In genomic region chr19:5805465-5806132, GRCh38 we compare ENCODE assay signal across 8 cellular contexts. TPM values are rescaled to one million over a fixed set of nuclear protein-coding genes. Genes with fewer than 3 reads are reported as not detected.
DNase-seq lines count a peak whose midpoint lies in the region; ATAC-seq and TF ChIP-seq lines count a peak whose summit lies in the region.

No MANE protein-coding gene starts in this region.

- peak; percentile 91 for TF ChIP-seq CTCF in H9 (conservative IDR thresholded peaks at IDR 0.05)
- peak; percentile 85 to 92 (median 87) for TF ChIP-seq CTCF in esophagus muscularis mucosa (IDR thresholded peaks at IDR 0.05)
- TF ChIP-seq CTCF in neural cell (IDR thresholded peaks at IDR 0.05; ENCODE audit: poor library complexity, severe bottlenecking): peak; percentile 72

- no peak overlapping the region for H3K4ac ChIP-seq in H9 (ENCODE audit: low read depth, low read length)

- H4K8ac ChIP-seq in H9 (replicated peaks; ENCODE audit: insufficient read length, low read depth, low read length): no peak overlapping the region

- intact Hi-C loops in esophagus muscularis mucosa (cut with DNase I): loop anchor here (10.0 kb wide), 1 partner anchor 219 kb away; no protein-coding TSS in a partner anchor

- H3K4me3 ChIP-seq in esophagus muscularis mucosa (peak overlapping the region; percentile 65 to 78 (median 72)), neural cell (ENCODE audit: low read length) (no peak overlapping the region)

- no peak overlapping the region for H2BK5ac ChIP-seq in H9 (ENCODE audit: insufficient read length, low read length)

- no peak for TF ChIP-seq POLR2A in esophagus muscularis mucosa (IDR thresholded peaks at IDR 0.05; ENCODE audit: low read depth)

- peak overlapping the region; percentile 65 to 84 for H3K4me3 Mint-ChIP-seq in H9

- no peaks in the 10 kb centered on the region for H3K9me3 ChIP-seq in H9 (ENCODE audit: control insufficient read depth, low read depth, low read length)
- no peaks in the 10 kb centered on the region for H3K9me3 ChIP-seq in esophagus muscularis mucosa
- H3K9me3 ChIP-seq in neural cell (ENCODE audit: low read length): no peaks in the 10 kb centered on the region

- H3T11ph ChIP-seq in H9 (ENCODE audit: low read length): no peak overlapping the region

- H2AK5ac ChIP-seq in H9 (ENCODE audit: insufficient read length, low read length): no peak overlapping the region

- H3K18ac ChIP-seq in H9 (ENCODE audit: insufficient read length, low read depth, low read length): no peak overlapping the region

- DNase-seq in AML-193 (lab: John Stamatoyannopoulos, UW) (peak; percentile 44 to 51), H9 (peak; percentile 90), NCI-H526 (lab: John Stamatoyannopoulos, UW) (peak; percentile 45 to 87), esophagus muscularis mucosa (ENCODE audit: extremely low spot score) (no peak)
- peak; percentile 70 for DNase-seq in activated CD8-positive, alpha-beta memory T cell treated with anti-CD3 and anti-CD28 coated beads, Interleukin-2, amount 50 U/mL, for 4 hours

- no peak overlapping the region for H2BK15ac ChIP-seq in H9 (ENCODE audit: low read depth, low read length)

- H3K4me1 Mint-ChIP-seq in H9: peaks cover 16 to 30% of the 10 kb centered on the region in 2 experiments

- H3K23me2 ChIP-seq in H9 (ENCODE audit: insufficient read length, low read depth, low read length, poor library complexity, severe bottlenecking): peaks cover 6% of the 10 kb centered on the region

- no peak overlapping the region for H2BK20ac ChIP-seq in H9 (ENCODE audit: low read depth, low read length, poor library complexity, severe bottlenecking)

- peaks cover 0 to 8% (median 0%) of the 10 kb centered on the region in 4 donors for H3K36me3 ChIP-seq in esophagus muscularis mucosa
- no peaks in the 10 kb centered on the region for H3K36me3 ChIP-seq in neural cell (ENCODE audit: insufficient read depth, low read length)

- H4K20me1 ChIP-seq in H9 (ENCODE audit: control insufficient read depth, insufficient read depth, insufficient read length) (no peaks in the 10 kb centered on the region), neural cell (ENCODE audit: insufficient read depth) (no peaks in the 10 kb centered on the region)

- H3K27me3 Mint-ChIP-seq in H9 (ENCODE audit: low read depth): peaks cover 46% of the 10 kb centered on the region

- TF ChIP-seq RAD21 in neural cell (conservative IDR thresholded peaks at IDR 0.05): peak; percentile 56

- H3K27ac ChIP-seq in H9 (ENCODE audit: insufficient read length, low read depth, low read length): no peak overlapping the region
- peak overlapping the region; percentile 89 to 92 (median 90) for H3K27ac ChIP-seq in esophagus muscularis mucosa (replicated peaks in 1 of 4)
- H3K27ac ChIP-seq in neural cell (ENCODE audit: low read length): no peak overlapping the region

- H3K9me3 Mint-ChIP-seq in H9: peaks cover 0 to 4% of the 10 kb centered on the region in 2 experiments; a peak in 3 of 5 replicates

- H4K91ac ChIP-seq in H9 (ENCODE audit: insufficient read length, low read depth, low read length): no peak overlapping the region

- H3K9me2 ChIP-seq in neural cell (ENCODE audit: insufficient read depth, low read length): no peaks in the 10 kb centered on the region

- H3K27me3 ChIP-seq in H9 (ENCODE audit: insufficient read depth, low read length): no peaks in the 10 kb centered on the region; the same call in 1 of the 2 replicates
- peaks cover 0 to 44% (median 5%) of the 10 kb centered on the region in 4 donors for H3K27me3 ChIP-seq in esophagus muscularis mucosa
- H3K27me3 ChIP-seq in neural cell (ENCODE audit: insufficient read depth, low read depth, low read length): peaks cover 32% of the 10 kb centered on the region

- no peak overlapping the region for H2BK120ac ChIP-seq in H9 (ENCODE audit: low read depth, low read length, poor library complexity, severe bottlenecking)

- H3K79me1 ChIP-seq in H9 (ENCODE audit: insufficient read depth, low read depth, low read length, poor library complexity, severe bottlenecking): no peaks in the 10 kb centered on the region

- no CpG with 5 or more reads among the region's 46 CpGs for WGBS in H9 (ENCODE audit: extremely low coverage, insufficient read length, low lambda C conversion rate)
- 3% methylated on average over 19 of the region's 46 CpGs for WGBS in esophagus muscularis mucosa

- no peaks in the 10 kb centered on the region for H3F3A ChIP-seq in neural cell (ENCODE audit: insufficient read depth, low read length, poor library complexity, severe bottlenecking)

- H3K9ac ChIP-seq in H9 (ENCODE audit: extremely low read depth, insufficient read length, low read length) (no peak overlapping the region), neural cell (ENCODE audit: low read length) (no peak overlapping the region)

- no peak overlapping the region for H3K56ac ChIP-seq in H9 (ENCODE audit: insufficient read length, low read depth, low read length)

- TF ChIP-seq EP300 in esophagus muscularis mucosa (IDR thresholded peaks at IDR 0.05): peak; percentile 50
- no peak for TF ChIP-seq EP300 in neural cell (conservative IDR thresholded peaks at IDR 0.05; ENCODE audit: poor library complexity, severe bottlenecking)

- no peak for ATAC-seq in HG02981 (IDR thresholded peaks at IDR 0.05; ENCODE audit: unreplicated experiment)
- ATAC-seq in HG02840 (IDR thresholded peaks at IDR 0.05; ENCODE audit: low FRiP score, unreplicated experiment): no peak

- no peak overlapping the region for H4K5ac ChIP-seq in H9 (ENCODE audit: insufficient read length, low read depth, low read length)

- H3K4me1 ChIP-seq in H9 (ENCODE audit: insufficient read depth, low read length) (no peaks in the 10 kb centered on the region), esophagus muscularis mucosa (peaks cover 17 to 38% (median 30%) of the 10 kb centered on the region in 4 donors)

- H3K79me2 ChIP-seq in H9 (ENCODE audit: insufficient read depth, low read length): no peaks in the 10 kb centered on the region
- no peaks in the 10 kb centered on the region for H3K79me2 ChIP-seq in neural cell (replicated peaks; ENCODE audit: insufficient read depth, low read length)

- no peak overlapping the region for H3K23ac ChIP-seq in H9 (ENCODE audit: insufficient read length, low read depth, low read length)

- no peak overlapping the region for H3K14ac ChIP-seq in H9 (ENCODE audit: insufficient read depth, low read length)

- H3K4me2 ChIP-seq in H9 (ENCODE audit: insufficient read depth, insufficient read length, low read length): peak overlapping the region; percentile 30
- H3K4me2 ChIP-seq in neural cell (ENCODE audit: low read length): no peak overlapping the region

- no peak overlapping the region for H2BK12ac ChIP-seq in H9 (ENCODE audit: insufficient read length, low read depth, low read length)

- H3K36me3 Mint-ChIP-seq in H9 (ENCODE audit: insufficient read depth in 1 of 3, low read depth in 3 of 3): peaks cover 0 to 4% (median 0%) of the 10 kb centered on the region in 3 experiments; a peak in 2 of 7 replicates

- H2AFZ ChIP-seq in H9 (ENCODE audit: low read length): no peak overlapping the region
- H2AFZ ChIP-seq in neural cell (ENCODE audit: low read depth, low read length): no peak overlapping the region

- H3K27ac Mint-ChIP-seq in H9: no peak overlapping the region; a peak in 1 of 7 replicates

TF ChIP-seq in neural cell, 6 proteins besides CTCF, POLR2A, EP300 and RAD21:
- no peak for TF ChIP-seq TAF1 (IDR thresholded peaks at IDR 0.05; ENCODE audit: low read depth)
- peak; percentile 50 for TF ChIP-seq EZH2 (IDR thresholded peaks at IDR 0.05; ENCODE audit: borderline replicate concordance, insufficient read depth, low read length, poor library complexity, severe bottlenecking)
- peak; percentile 71 for TF ChIP-seq SMC3 (conservative IDR thresholded peaks at IDR 0.05; ENCODE audit: poor library complexity)
- no peak for TF ChIP-seq POLR2AphosphoS5 (IDR thresholded peaks at IDR 0.05)
- no peak for TF ChIP-seq MXI1 (conservative IDR thresholded peaks at IDR 0.05; ENCODE audit: poor library complexity, severe bottlenecking)

RNA-seq across cellular contexts. Expression of gene NRTN, which starts 0.7 kb away (rescaled TPM):
- total RNA-seq in H9 (2021): 4.5 and 4.6 TPM in 2 replicates
- total RNA-seq in esophagus muscularis mucosa: 10 to 100 TPM; 12.9 to 53.0 (median 29.5) TPM
- polyA plus RNA-seq in neural cell: 0.62 TPM in 1 of 2 replicates, not detected in the other
- not detected in 2 replicates for polyA minus RNA-seq in neural cell

RNA-seq across cellular contexts. Expression of gene DUS3L, which starts 14.6 kb away (rescaled TPM):
- total RNA-seq in H9 (2021) (61.8 and 67.0 TPM in 2 replicates), esophagus muscularis mucosa (10 to 100 TPM; 20.3 to 34.1 (median 27.3) TPM)
- 34.2 and 42.1 TPM in 2 replicates for polyA plus RNA-seq in neural cell
- polyA minus RNA-seq in neural cell: 20.1 and 23.9 TPM in 2 replicates

RNA-seq across cellular contexts. Expression of gene PRR22, which starts 21.1 kb away (rescaled TPM):
- total RNA-seq in H9 (2021) (7.1 and 8.1 TPM in 2 replicates), esophagus muscularis mucosa (1 to 10 TPM in 2 of 4 donors, under 1 TPM in 2; 0.19 to 1.2 (median 1.0) TPM)
- polyA plus RNA-seq in neural cell: 0.97 and 1.0 TPM in 2 replicates
- polyA minus RNA-seq in neural cell: 0.97 TPM in 1 of 2 replicates, not detected in the other

RNA-seq across cellular contexts. Expression of gene FUT6, which starts 33.9 kb away (rescaled TPM):
- total RNA-seq in H9 (2021) (0.13 TPM in 1 of 2 replicates, not detected in the other), esophagus muscularis mucosa (under 1 TPM in 1 of 4 donors, not detected in 3; 0.17 TPM)
- polyA plus RNA-seq in neural cell: not detected in 2 replicates
- polyA minus RNA-seq in neural cell: not detected in 2 replicates

RNA-seq across cellular contexts. Expression of gene FUT3, which starts 45.6 kb away (rescaled TPM):
- total RNA-seq in H9 (2021) (not detected in 2 replicates), esophagus muscularis mucosa (under 1 TPM in 1 of 4 donors, not detected in 3; 0.57 TPM)
- polyA plus RNA-seq in neural cell: 0.64 and 0.82 TPM in 2 replicates
- not detected in 2 replicates for polyA minus RNA-seq in neural cell

Comparison
In these comparisons a context has a peak if more than half of its experiments do, and no peak if none do; other contexts are left out.
1. H3K27ac ChIP-seq: peak in esophagus muscularis mucosa (4 of 4); none in H9 (single experiment) and neural cell (single experiment).
2. Peak in every context shown above with its lines, with median percentiles within 50 percentile points of each other: CTCF ChIP-seq.